8 cellular contexts compared by ENCODE assay signal in genomic region chr2:70978388-70979357, GRCh38. TPM values are rescaled to one million over a fixed set of nuclear protein-coding genes. Genes with fewer than 3 reads are reported as not detected.
DNase-seq lines count a peak whose midpoint lies in the region; ATAC-seq, FAIRE-seq and TF ChIP-seq lines count a peak whose summit lies in the region.

A gene with protein sequence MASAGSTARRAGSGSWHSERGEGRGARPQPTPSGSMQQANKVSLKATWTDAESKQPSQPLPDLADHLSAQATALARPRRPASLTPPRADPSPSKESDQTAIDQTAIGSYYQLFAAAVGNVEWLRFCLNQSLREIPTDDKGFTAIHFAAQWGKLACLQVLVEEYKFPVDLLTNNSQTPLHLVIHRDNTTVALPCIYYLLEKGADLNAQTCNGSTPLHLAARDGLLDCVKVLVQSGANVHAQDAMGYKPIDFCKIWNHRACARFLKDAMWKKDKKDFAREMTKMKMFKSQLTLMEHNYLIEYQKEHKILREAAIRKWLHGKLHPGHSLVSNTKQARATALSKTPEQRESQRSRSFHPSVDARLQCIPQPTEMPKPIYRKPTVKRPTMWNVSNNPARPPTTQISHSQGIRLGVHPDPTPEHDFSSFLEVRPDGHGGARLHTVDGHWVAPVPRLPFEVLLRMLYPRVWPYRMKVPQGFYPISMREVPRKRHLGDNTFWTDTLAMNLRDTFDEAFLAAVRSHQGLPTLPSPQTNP (plus strand): TSS chr2:70978630. CDS start chr2:70978646, 16 bp downstream.

- peak within 1 kb of the TSS; percentile 70 for H2AFZ ChIP-seq in H1 (ENCODE audit: low read length)

- H3K23ac ChIP-seq in H1 (ENCODE audit: insufficient read length), result no peak within 1 kb of the TSS

- no peak within 1 kb of the TSS for H4K5ac ChIP-seq in H1 (ENCODE audit: insufficient read length, low read depth, low read length)

- H4K20me1 ChIP-seq in H1 (replicated peaks in 1 of 2; ENCODE audit: control insufficient read depth in 1 of 2, insufficient read depth in 2 of 2, low read length in 2 of 2), result peaks cover 0 to 3% of the 10 kb centered on the region in 2 experiments

- H2BK20ac ChIP-seq in H1 (ENCODE audit: low read length), result no peak within 1 kb of the TSS

- H3K18ac ChIP-seq in H1 (ENCODE audit: extremely low read depth, low read length), result peak within 1 kb of the TSS; percentile 24; the same call in 1 of the 2 replicates

- no peak within 1 kb of the TSS for H4K91ac ChIP-seq in H1 (replicated peaks; ENCODE audit: insufficient read length, low read length)

- peak within 1 kb of the TSS in 1 of 4 experiments; percentile 61; a peak in 1 of 7 replicates for H3K9ac ChIP-seq in H1 (replicated peaks in 1 of 4; ENCODE audit: extremely low read depth in 1 of 4, low read depth in 3 of 4, low read length in 3 of 4)

- H2BK120ac ChIP-seq in H1 (replicated peaks; ENCODE audit: low read depth, low read length), result no peak within 1 kb of the TSS

- WGBS in H1 (ENCODE audit: extremely low coverage in 1 of 2, insufficient coverage in 1 of 2, insufficient read length in 1 of 2, insufficient replicate concordance in 2 of 2, low coverage in 1 of 2, low lambda C conversion rate in 2 of 2, missing lambda C conversion rate in 1 of 2), 2 experiments, result 6% methylated on average over 51 of the region's 82 CpGs; no CpG with 5 or more reads in 1 of the 2 experiments
- 2 to 3% methylated on average over 64 to 69 of the region's 82 CpGs for WGBS in mesodermal cell (ENCODE audit: insufficient coverage in 2 of 2), 2 experiments

- peak within 1 kb of the TSS; percentile 29 for H3K4me3 ChIP-seq in RWPE2 (ENCODE audit: severe bottlenecking)
- peak within 1 kb of the TSS; percentile 56 to 72 (median 66) for H3K4me3 ChIP-seq in H1 (ENCODE audit: extremely low read depth in 1 of 4, insufficient read depth in 2 of 4, low read depth in 3 of 4, low read length in 4 of 4)
- peak within 1 kb of the TSS; percentile 44 for H3K4me3 ChIP-seq in mesodermal cell (ENCODE audit: extremely low read depth, insufficient read depth, low read length, poor library complexity, severe bottlenecking)
- H3K4me3 ChIP-seq in uterus, result peak within 1 kb of the TSS; percentile 52 to 66

- no peaks in the 10 kb centered on the region for H3K27me3 ChIP-seq in RWPE2 (ENCODE audit: insufficient read depth, poor library complexity, severe bottlenecking)
- H3K27me3 ChIP-seq in H1 (replicated peaks in 1 of 4; ENCODE audit: control insufficient read depth in 3 of 4, extremely low read depth in 1 of 4, insufficient read depth in 3 of 4, low read length in 3 of 4), result peaks cover 0 to 27% (median 9%) of the 10 kb centered on the region in 4 experiments; a peak in 5 of 7 replicates
- no peaks in the 10 kb centered on the region for H3K27me3 ChIP-seq in uterus

- H3K14ac ChIP-seq in H1 (ENCODE audit: insufficient read length), result no peak within 1 kb of the TSS

- H3K36me3 ChIP-seq in RWPE2 (ENCODE audit: low read depth), result no peaks in the 10 kb centered on the region
- H3K36me3 ChIP-seq in H1 (ENCODE audit: control insufficient read depth in 2 of 4, insufficient read depth in 4 of 4, low read length in 3 of 4), result no peaks in the 10 kb centered on the region
- no peaks in the 10 kb centered on the region for H3K36me3 ChIP-seq in mesodermal cell (ENCODE audit: control insufficient read depth, insufficient read depth, low read length)
- no peaks in the 10 kb centered on the region for H3K36me3 ChIP-seq in uterus

- peak; percentile 18 to 34 for DNase-seq in stimulated activated CD4-positive, alpha-beta T cell treated with anti-CD3 and anti-CD28 coated beads, Interleukin-2, amount 100 ng/mL, for 24 hours
- no peak for DNase-seq in stimulated activated CD4-positive, alpha-beta T cell treated with anti-CD3 and anti-CD28 coated beads, Interleukin-1b, Interleukin-23, amount 100 ng/mL, for 48 hours
- DNase-seq in RWPE2 (ENCODE audit: low spot score) (no peak), H1 (ENCODE audit: low read depth in 1 of 2, low spot score in 2 of 2) (peak in 1 of 2 experiments; percentile 83), uterus (peak; percentile 46 to 62), pons (ENCODE audit: low spot score) (no peak)

- H3K23me2 ChIP-seq in H1 (ENCODE audit: low read depth, low read length), result peaks cover 5% of the 10 kb centered on the region; the same call in 1 of the 2 replicates

- TF ChIP-seq POLR2A in H1 (IDR thresholded peaks at IDR 0.05; ENCODE audit: control extremely low read depth in 1 of 2, low read depth in 2 of 2, low read length in 2 of 2), result no peak
- TF ChIP-seq POLR2A in uterus (IDR thresholded peaks at IDR 0.05), result no peak

- no peak within 1 kb of the TSS for H3K56ac ChIP-seq in H1 (replicated peaks; ENCODE audit: insufficient read length, low read depth, low read length)

- no peak for TF ChIP-seq EP300 in H1 (IDR thresholded peaks at IDR 0.05; ENCODE audit: borderline replicate concordance in 1 of 2, low read depth in 2 of 2, low read length in 2 of 2)

- H3K9me3 ChIP-seq in RWPE2 (ENCODE audit: severe bottlenecking) (no peaks in the 10 kb centered on the region), H1 (ENCODE audit: insufficient read depth in 2 of 2, low read depth in 1 of 2, low read length in 1 of 2) (no peaks in the 10 kb centered on the region), mesodermal cell (ENCODE audit: control insufficient read depth, low read length) (no peaks in the 10 kb centered on the region), uterus (no peaks in the 10 kb centered on the region)

- no peaks in the 10 kb centered on the region for H3K79me2 ChIP-seq in H1 (ENCODE audit: control insufficient read depth in 1 of 2, insufficient read depth in 2 of 2, low read length in 2 of 2)

- intact Hi-C loops in uterus (cut with DNase I; ENCODE audit: low total_unique reads), result no loop called here

- H2AK5ac ChIP-seq in H1 (ENCODE audit: low read depth, low read length), result no peak within 1 kb of the TSS

- TF ChIP-seq CTCF in RWPE2 (IDR thresholded peaks at IDR 0.05; ENCODE audit: poor library complexity, severe bottlenecking), result no peak
- no peak for TF ChIP-seq CTCF in H1 (IDR thresholded peaks at IDR 0.05; ENCODE audit: control extremely low read depth in 1 of 3, insufficient read depth in 1 of 3, low read depth in 1 of 3, low read length in 3 of 3)
- TF ChIP-seq CTCF in uterus (IDR thresholded peaks at IDR 0.05), result no peak

- CTCF ChIA-PET in H1 (lab: Charles Lee; ENCODE audit: partially characterized antibody), result interaction anchor here (0.6 to 3.8 kb wide), 13 partner anchors 10 to 154 kb away, joined by 3 to 32 read pairs (median 4); no protein-coding TSS in a partner anchor

- peak within 1 kb of the TSS; percentile 95; the same call in 1 of the 2 replicates for H2BK12ac ChIP-seq in H1 (ENCODE audit: low read depth, low read length)

- H2BK5ac ChIP-seq in H1 (ENCODE audit: low read depth, low read length), result no peak within 1 kb of the TSS

- no peak for FAIRE-seq in H1 (lab: Jason Lieb, UNC)

- no peak within 1 kb of the TSS for H2BK15ac ChIP-seq in H1 (ENCODE audit: low read length)

- no peak within 1 kb of the TSS; the same call in 1 of the 2 replicates for H4K8ac ChIP-seq in H1 (ENCODE audit: extremely low read depth, insufficient read depth, low read length)

- H3K27ac ChIP-seq in RWPE2 (ENCODE audit: poor library complexity, severe bottlenecking), result peak within 1 kb of the TSS; percentile 18
- H3K27ac ChIP-seq in H1 (ENCODE audit: low read depth, low read length), result no peak within 1 kb of the TSS
- peak within 1 kb of the TSS; percentile 92 for H3K27ac ChIP-seq in mesodermal cell (ENCODE audit: low read depth, low read length, severe bottlenecking)
- peak within 1 kb of the TSS; percentile 92 to 96 for H3K27ac ChIP-seq in uterus

- peak; percentile 47 for ATAC-seq in RWPE2 (ENCODE audit: low read depth)
- ATAC-seq in HG03139 (IDR thresholded peaks at IDR 0.05; ENCODE audit: unreplicated experiment), result no peak

- H3K4ac ChIP-seq in H1 (replicated peaks; ENCODE audit: insufficient read length, low read depth, low read length), result no peak within 1 kb of the TSS

- POLR2A ChIA-PET in H1 (lab: Charles Lee; ENCODE audit: partially characterized antibody), result no interaction called here

- TF ChIP-seq RAD21 in H1 (IDR thresholded peaks at IDR 0.05 in 1 of 2, conservative IDR thresholded peaks at IDR 0.05 in 1 of 2; ENCODE audit: low read depth in 2 of 2, low read length in 2 of 2), result no peak

- no peaks in the 10 kb centered on the region for H3K79me1 ChIP-seq in H1 (ENCODE audit: low read depth, low read length)

- peaks cover 15% of the 10 kb centered on the region for H3K4me1 ChIP-seq in RWPE2 (ENCODE audit: insufficient read depth, poor library complexity, severe bottlenecking)
- H3K4me1 ChIP-seq in H1 (replicated peaks in 1 of 4; ENCODE audit: control insufficient read depth in 3 of 4, insufficient read depth in 4 of 4, low read length in 3 of 4), result peaks cover 0 to 14% (median 4%) of the 10 kb centered on the region in 4 experiments; a peak in 6 of 7 replicates
- H3K4me1 ChIP-seq in mesodermal cell (ENCODE audit: control insufficient read depth, insufficient read depth, low read length, poor library complexity, severe bottlenecking), result peaks cover 9% of the 10 kb centered on the region
- peaks cover 4 to 5% of the 10 kb centered on the region in 2 donors for H3K4me1 ChIP-seq in uterus

- H3K4me2 ChIP-seq in H1 (ENCODE audit: insufficient read depth in 1 of 2, low read depth in 2 of 2, low read length in 2 of 2), result peak within 1 kb of the TSS; percentile 64 to 79

TF ChIP-seq in H1, 55 proteins besides CTCF, POLR2A, EP300 and RAD21 (continues in another document):
- TF ChIP-seq E2F6 (IDR thresholded peaks at IDR 0.05) (no peak), RFX5 (IDR thresholded peaks at IDR 0.05; ENCODE audit: borderline replicate concordance, low read depth, low read length) (no peak), SRF (IDR thresholded peaks at IDR 0.05; ENCODE audit: low read depth, low read length) (no peak), BRCA1 (IDR thresholded peaks at IDR 0.05; ENCODE audit: low read depth, low read length) (no peak)

RNA-seq across cellular contexts. Expression of the gene that starts here (rescaled TPM):
- total RNA-seq in H1 (2021; fragmentation: NEBNext Ultra II Directional; extraction: Animal tissue kit (Norgen Biotek cat#: 25700)), result 0.39 and 0.55 TPM in 2 replicates
- polyA plus RNA-seq in H1 (2011; rRNA removed), result 0.53 and 0.70 TPM in 2 replicates
- polyA plus RNA-seq in H1 (2011; cell fraction: cytosol; rRNA removed), result 0.27 TPM
- 0.64 TPM for polyA plus RNA-seq in H1 (2011; cell fraction: nucleus; rRNA removed)
- 0.49 to 0.90 TPM (median 0.61 TPM) in 4 replicates for polyA plus RNA-seq in H1 (2012, experiment 1 of 2)
- polyA plus RNA-seq in H1 (2012, experiment 2 of 2), result 0.39 TPM
- 0.77 TPM for polyA plus RNA-seq in H1 (2013, experiment 1 of 2)
- polyA plus RNA-seq in H1 (2013, experiment 2 of 2), result 0.75 TPM
- 0.47 and 0.61 TPM in 2 replicates for polyA minus RNA-seq in H1 (2011; rRNA and poly(A)+ RNA removed)
- polyA minus RNA-seq in H1 (2011; cell fraction: cytosol; rRNA and poly(A)+ RNA removed), result not detected
- 2.1 TPM for polyA minus RNA-seq in H1 (2011; cell fraction: nucleus; rRNA and poly(A)+ RNA removed)
- polyA plus RNA-seq in mesodermal cell (2013, experiment 1 of 2), result 1.8 TPM
- 1.4 TPM for polyA plus RNA-seq in mesodermal cell (2013, experiment 2 of 2)
- total RNA-seq in uterus, result 1 to 10 TPM in 2 of 4 donors, not detected in 2; 1.8 to 3.7 TPM

Comparison
In these comparisons a context has a peak if more than half of its experiments do, and no peak if none do; other contexts are left out.
1. DNase-seq: peak in stimulated activated CD4-positive, alpha-beta T cell treated with anti-CD3 and anti-CD28 coated beads, Interleukin-2, amount 100 ng/mL, for 24 hours (2 of 2) and uterus (2 of 2); none in stimulated activated CD4-positive, alpha-beta T cell treated with anti-CD3 and anti-CD28 coated beads, Interleukin-1b, Interleukin-23, amount 100 ng/mL, for 48 hours (single experiment), RWPE2 (single experiment) and pons (single experiment).
2. Peak in every context shown above with its lines, with median percentiles within 50 percentile points of each other: H3K4me3 ChIP-seq.